In the genomic region with DNA sequence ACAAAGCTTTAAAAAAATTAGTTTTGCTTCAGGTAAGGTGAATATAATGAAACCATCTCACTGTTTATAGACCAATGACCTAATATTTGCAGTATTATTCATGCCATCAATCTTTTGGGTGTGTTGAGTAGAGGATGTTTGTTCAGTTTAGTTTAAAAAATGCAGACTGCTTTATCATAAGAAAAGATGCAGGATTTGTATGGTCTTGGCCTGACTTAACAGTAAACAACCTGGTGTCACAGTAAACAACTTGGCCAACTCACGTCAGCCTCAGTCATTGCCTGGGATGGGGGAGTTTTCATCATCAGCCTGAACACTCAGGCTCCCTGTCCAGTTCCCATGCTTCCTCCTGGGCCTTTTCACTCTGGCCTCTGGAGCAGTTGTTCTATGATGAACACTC, we compare ENCODE assay signal across 2 cellular contexts.
TF ChIP-seq lines count a peak whose summit lies in the region.

No MANE protein-coding gene starts in this region.

TF ChIP-seq in A549, 52 proteins besides CTCF, POLR2A, EP300 and RAD21 (continues in another document):
- TF ChIP-seq JUNB (IDR thresholded peaks at IDR 0.05) = peak; percentile 86
- TF ChIP-seq RNF2 (IDR thresholded peaks at IDR 0.05; ENCODE audit: borderline replicate concordance, low read depth) = no peak
- no peak for TF ChIP-seq NPAS2 (CRISPR knock-in tag; IDR thresholded peaks at IDR 0.05; ENCODE audit: borderline replicate concordance)
- no peak for TF ChIP-seq HDAC2 (IDR thresholded peaks at IDR 0.05)
- no peak for TF ChIP-seq E2F6 (IDR thresholded peaks at IDR 0.05; ENCODE audit: borderline replicate concordance, low read depth)
- TF ChIP-seq REST (IDR thresholded peaks at IDR 0.05) = no peak
- no peak for TF ChIP-seq CHD4 (IDR thresholded peaks at IDR 0.05; ENCODE audit: borderline replicate concordance)
- no peak for TF ChIP-seq EHF (CRISPR knock-in tag; IDR thresholded peaks at IDR 0.05)
- peak; percentile 45; the same call in 1 of the 2 replicates for TF ChIP-seq FOSL2 (IDR thresholded peaks at IDR 0.05)
- TF ChIP-seq FOSL2 (CRISPR knock-in tag; IDR thresholded peaks at IDR 0.05) = peak; percentile 82
- TF ChIP-seq ZSCAN20 (CRISPR knock-in tag; IDR thresholded peaks at IDR 0.05) = no peak
- TF ChIP-seq KDM5A (IDR thresholded peaks at IDR 0.05) = no peak
- TF ChIP-seq ZC3H11A (IDR thresholded peaks at IDR 0.05) = no peak
- no peak for TF ChIP-seq SMC3 (IDR thresholded peaks at IDR 0.05)
- no peak for TF ChIP-seq MYC (IDR thresholded peaks at IDR 0.05; ENCODE audit: borderline replicate concordance, low read length)
- TF ChIP-seq POLR2AphosphoS2 (conservative IDR thresholded peaks at IDR 0.05; ENCODE audit: low read length) = no peak
- no peak for TF ChIP-seq MAZ (IDR thresholded peaks at IDR 0.05; ENCODE audit: borderline replicate concordance, low read depth, low read length)
- TF ChIP-seq CBX2 (IDR thresholded peaks at IDR 0.05; ENCODE audit: borderline replicate concordance, low read depth) = no peak
- no peak for TF ChIP-seq PBX3 (IDR thresholded peaks at IDR 0.05)
- TF ChIP-seq RARB (CRISPR knock-in tag; IDR thresholded peaks at IDR 0.05) = no peak
- no peak for TF ChIP-seq HOXB13 (CRISPR knock-in tag; IDR thresholded peaks at IDR 0.05; ENCODE audit: low read depth)
- TF ChIP-seq SREBF2 (IDR thresholded peaks at IDR 0.05) = no peak
- peak; percentile 60; the same call in 1 of the 3 replicates for TF ChIP-seq BCL3 (IDR thresholded peaks at IDR 0.05)
- no peak for TF ChIP-seq ATOH8 (CRISPR knock-in tag; IDR thresholded peaks at IDR 0.05; ENCODE audit: low read depth)
- no peak for TF ChIP-seq ZNF302 (CRISPR knock-in tag; IDR thresholded peaks at IDR 0.05)
- TF ChIP-seq MAFK (IDR thresholded peaks at IDR 0.05; ENCODE audit: partially characterized antibody) = no peak
- TF ChIP-seq HOXA7 (CRISPR knock-in tag; IDR thresholded peaks at IDR 0.05) = no peak

TF ChIP-seq in IMR-90, 13 proteins besides CTCF, POLR2A, EP300 and RAD21:
- no peak for TF ChIP-seq SMC3 (IDR thresholded peaks at IDR 0.05; ENCODE audit: low read depth, low read length)
- no peak for TF ChIP-seq CHD1 (IDR thresholded peaks at IDR 0.05; ENCODE audit: low read depth, low read length)
- TF ChIP-seq, protein P1, sequence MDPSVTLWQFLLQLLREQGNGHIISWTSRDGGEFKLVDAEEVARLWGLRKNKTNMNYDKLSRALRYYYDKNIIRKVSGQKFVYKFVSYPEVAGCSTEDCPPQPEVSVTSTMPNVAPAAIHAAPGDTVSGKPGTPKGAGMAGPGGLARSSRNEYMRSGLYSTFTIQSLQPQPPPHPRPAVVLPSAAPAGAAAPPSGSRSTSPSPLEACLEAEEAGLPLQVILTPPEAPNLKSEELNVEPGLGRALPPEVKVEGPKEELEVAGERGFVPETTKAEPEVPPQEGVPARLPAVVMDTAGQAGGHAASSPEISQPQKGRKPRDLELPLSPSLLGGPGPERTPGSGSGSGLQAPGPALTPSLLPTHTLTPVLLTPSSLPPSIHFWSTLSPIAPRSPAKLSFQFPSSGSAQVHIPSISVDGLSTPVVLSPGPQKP (IDR thresholded peaks at IDR 0.05; ENCODE audit: borderline replicate concordance, low read depth, low read length) = no peak
- TF ChIP-seq CEBPB (IDR thresholded peaks at IDR 0.05; ENCODE audit: low read depth, low read length) = 0 out of 2 replicates have a peak, but pooled peaks have one; percentile 41
- TF ChIP-seq MXI1 (IDR thresholded peaks at IDR 0.05; ENCODE audit: borderline replicate concordance, low read depth, low read length) = no peak
- TF ChIP-seq FOS (IDR thresholded peaks at IDR 0.05; ENCODE audit: low read depth, low read length) = 0 out of 2 replicates have a peak, but pooled peaks have one; percentile 17
- TF ChIP-seq USF2 (IDR thresholded peaks at IDR 0.05; ENCODE audit: low read depth, low read length) = no peak
- no peak for TF ChIP-seq RCOR1 (IDR thresholded peaks at IDR 0.05; ENCODE audit: insufficient replicate concordance, low read length)
- no peak for TF ChIP-seq BHLHE40 (IDR thresholded peaks at IDR 0.05; ENCODE audit: low read depth, low read length)
- TF ChIP-seq MAZ (IDR thresholded peaks at IDR 0.05; ENCODE audit: borderline replicate concordance, low read depth, low read length) = no peak
- no peak for TF ChIP-seq MAFK (IDR thresholded peaks at IDR 0.05; ENCODE audit: low read depth, low read length)
- TF ChIP-seq NFE2L2 (IDR thresholded peaks at IDR 0.05; ENCODE audit: low read depth, low read length) = no peak
- TF ChIP-seq RFX5 (IDR thresholded peaks at IDR 0.05; ENCODE audit: low read depth, low read length) = no peak
TF ChIP-seq in IMR-90: peak in this region for 2.
